In the genomic region with DNA sequence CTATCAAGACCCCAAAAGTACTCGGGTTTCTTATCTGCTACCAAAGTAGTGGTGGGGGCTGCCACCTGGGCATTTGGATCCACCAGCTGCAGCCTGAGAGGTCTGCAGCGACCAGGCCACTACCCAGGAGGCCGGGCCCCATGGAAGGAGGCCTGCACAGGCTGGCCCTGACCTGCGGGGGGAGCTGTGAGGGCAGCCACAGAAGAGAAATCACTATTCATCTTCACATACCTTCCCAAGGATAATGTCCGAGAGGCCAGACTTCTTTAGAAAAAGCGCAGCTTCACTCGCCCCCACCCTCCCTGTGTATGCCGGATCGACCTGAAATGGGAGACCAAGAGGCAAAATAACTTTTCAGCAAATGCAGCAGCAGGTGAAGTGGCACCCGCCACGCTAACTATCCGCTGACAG, we compare ENCODE assay signal across 8 cellular contexts.
DNase-seq lines count a peak whose midpoint lies in the region; ATAC-seq and TF ChIP-seq lines count a peak whose summit lies in the region.

No MANE protein-coding gene starts in this region.

- no peak overlapping the region for H3K4me3 Mint-ChIP-seq in nephron progenitor cell

- TF ChIP-seq CTCF in GM12864 (IDR thresholded peaks at IDR 0.05; ENCODE audit: low read depth, low read length, missing control alignments), result peak; percentile 56
- peak; percentile 73 for TF ChIP-seq CTCF in brain microvascular endothelial cell (IDR thresholded peaks at IDR 0.05; ENCODE audit: low read depth, low read length, missing control alignments)
- peak; percentile 33 for TF ChIP-seq CTCF in nephron progenitor cell (IDR thresholded peaks at IDR 0.05)

- H3K4me1 Mint-ChIP-seq in nephron progenitor cell, result peaks cover 52% of the 10 kb centered on the region

- H3K4me3 ChIP-seq in GM12864 (ENCODE audit: low read depth, low read length) (no peak overlapping the region), brain microvascular endothelial cell (ENCODE audit: low read depth, low read length) (no peak overlapping the region)

- peaks cover 10% of the 10 kb centered on the region for H3K36me3 ChIP-seq in brain microvascular endothelial cell (replicated peaks)

- H3K27me3 ChIP-seq in brain microvascular endothelial cell (replicated peaks), result no peaks in the 10 kb centered on the region

- DNase-seq in GM12864 (ENCODE audit: low read depth) (no peak), MV-4-11 (lab: John Stamatoyannopoulos, UW) (peak; percentile 22), brain microvascular endothelial cell (no peak), nephron progenitor cell (peak; percentile 45), substantia nigra (lab: John Stamatoyannopoulos, UW) (no peak), NCI-H526 treated with DMSO at 0.1 percent for 48 hours (lab: John Stamatoyannopoulos, UW) (no peak)
- DNase-seq in effector CD4-positive, alpha-beta T cell, result no peak

- H3K27me3 Mint-ChIP-seq in nephron progenitor cell (ENCODE audit: low read depth, poor library complexity), result no peaks in the 10 kb centered on the region

- peaks cover 32% of the 10 kb centered on the region for H3K36me3 Mint-ChIP-seq in nephron progenitor cell (ENCODE audit: low read depth)

- H3K27ac ChIP-seq in brain microvascular endothelial cell (no peak overlapping the region), substantia nigra (ENCODE audit: low read depth, low read length, poor library complexity, severe bottlenecking) (no peak overlapping the region)

- no peak overlapping the region for H3K27ac Mint-ChIP-seq in nephron progenitor cell

- H3K9me3 Mint-ChIP-seq in nephron progenitor cell, result no peaks in the 10 kb centered on the region

- in situ Hi-C loops in brain microvascular endothelial cell (cut with HindIII; ENCODE audit: low pct_ligation_motif_present, low sequenced_read_pairs), result no loop called here

- ATAC-seq in HG03469 (IDR thresholded peaks at IDR 0.05; ENCODE audit: unreplicated experiment), result no peak

Comparison
In these comparisons a context has a peak if more than half of its experiments do, and no peak if none do; other contexts are left out.
1. DNase-seq: peak in MV-4-11 (single experiment) and nephron progenitor cell (single experiment); none in GM12864 (single experiment), brain microvascular endothelial cell (single experiment), substantia nigra (0 of 49), NCI-H526 treated with DMSO at 0.1 percent for 48 hours (single experiment) and effector CD4-positive, alpha-beta T cell (single experiment).
2. Peak in every context shown above with its lines, with median percentiles within 50 percentile points of each other: CTCF ChIP-seq.